In the genomic region with DNA sequence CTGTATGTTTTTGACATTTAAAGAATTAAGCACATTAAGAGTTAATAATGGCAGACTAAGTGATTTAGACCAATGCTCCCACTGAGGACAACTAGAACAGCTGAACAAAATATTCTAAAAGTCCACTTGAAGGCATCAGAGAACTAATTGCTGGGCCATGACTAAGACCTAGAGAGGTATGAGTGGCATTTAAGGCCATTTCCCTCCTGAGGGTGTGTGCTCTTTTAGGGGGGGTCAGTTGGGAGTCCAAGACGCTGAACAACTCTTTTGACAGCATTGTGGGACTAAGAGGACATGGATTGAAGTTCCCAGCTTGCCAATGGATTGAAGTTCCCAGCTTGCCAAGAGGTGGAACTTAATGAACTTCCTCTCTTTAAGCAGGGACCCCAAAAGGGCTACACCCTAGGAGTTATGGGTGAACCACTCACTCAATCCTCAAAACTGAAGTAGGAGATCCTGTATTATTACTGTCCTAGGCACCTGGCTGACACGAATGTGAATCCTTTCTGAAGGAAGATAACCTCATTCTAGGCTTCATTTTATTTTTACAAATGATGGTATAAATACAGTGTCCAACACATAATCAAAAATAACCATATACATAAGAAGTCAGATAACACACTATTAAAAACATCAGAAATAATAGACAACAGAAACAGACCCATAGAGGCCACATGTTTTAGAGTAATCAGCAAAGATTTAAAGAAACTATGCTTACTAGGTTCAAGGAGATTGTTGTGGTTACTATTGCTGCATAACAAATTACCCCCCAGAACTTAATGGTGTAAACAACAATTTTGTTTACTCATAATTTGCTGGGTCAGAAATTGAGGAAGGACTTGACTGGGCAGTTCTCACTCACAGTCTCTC, we compare ENCODE assay signal across 20 cellular contexts.
DNase-seq lines count a peak whose midpoint lies in the region; ATAC-seq and TF ChIP-seq lines count a peak whose summit lies in the region.
"Had no signal": no experiment of that assay in that cellular context is flagged by ENCODE, and none has a peak within 500 bp of the region (broad histone marks: within the 10 kb centered on the region; RNA-seq: fewer than 3 reads in every experiment).

No MANE protein-coding gene starts in this region.

- no peaks in the 10 kb centered on the region for H3K4me1 ChIP-seq in upper lobe of right lung
- H3K4me1 ChIP-seq: foreskin keratinocyte, suprapubic skin had no signal

- intact Hi-C loops in upper lobe of right lung (cut with DNase I) = no loop called here

- peak; percentile 80 for DNase-seq in EH (ENCODE audit: low read depth)
- peak; percentile 35 for DNase-seq in LHCN-M2 (ENCODE audit: low read depth)
- peak; percentile 24 for DNase-seq in fibroblast of the aortic adventitia (ENCODE audit: low read depth)
- DNase-seq in upper lobe of right lung = no peak
- DNase-seq in NCI-H2107 (lab: John Stamatoyannopoulos, UW) = no peak
- DNase-seq: activated CD4-positive, alpha-beta memory T cell treated with anti-CD3 and anti-CD28 coated beads for 36 hours; activated CD4-positive, CD25-positive, alpha-beta regulatory T cell; activated gamma-delta T cell treated with Interleukin-2 at 50 U/mL for 16 hours; foreskin keratinocyte; hypothalamus; NCI-H187; NCI-H774; small intestine; stimulated activated CD4-positive, alpha-beta T cell treated with anti-CD3 and anti-CD28 coated beads, Interleukin-2, amount 100 ng/mL, for 24 hours; T1000 had no signal

- no peaks in the 10 kb centered on the region for H3K27me3 ChIP-seq in upper lobe of right lung
- H3K27me3 ChIP-seq: BLaER1, foreskin keratinocyte, suprapubic skin had no signal

- TF ChIP-seq CTCF in fibroblast of the aortic adventitia (IDR thresholded peaks at IDR 0.05; ENCODE audit: insufficient read depth, low read length) = no peak
- TF ChIP-seq CTCF in upper lobe of right lung (IDR thresholded peaks at IDR 0.05) = no peak

- H3K4me3 ChIP-seq in fibroblast of the aortic adventitia (ENCODE audit: low read depth, low read length) (no peak overlapping the region), upper lobe of right lung (no peak overlapping the region)
- H3K4me3 ChIP-seq: BLaER1, suprapubic skin had no signal

- no peaks in the 10 kb centered on the region for H3K36me3 ChIP-seq in upper lobe of right lung
- H3K36me3 ChIP-seq: BLaER1, suprapubic skin had no signal

- no peaks in the 10 kb centered on the region for H3K9me3 ChIP-seq in upper lobe of right lung

- no peak overlapping the region for H3K27ac ChIP-seq in upper lobe of right lung
- H3K27ac ChIP-seq: BLaER1, foreskin keratinocyte, suprapubic skin had no signal

- ATAC-seq in upper lobe of right lung (peak; percentile 71), HG02938 (IDR thresholded peaks at IDR 0.05; ENCODE audit: unreplicated experiment) (no peak), GM18858 (IDR thresholded peaks at IDR 0.05; ENCODE audit: unreplicated experiment) (no peak)
- ATAC-seq: foreskin keratinocyte; stimulated activated effector memory CD8-positive, alpha-beta T cell treated with anti-CD3 and anti-CD28 coated beads, Interleukin-12 subunit alpha, Interleukin-12 subunit beta, amount 100 ng/mL, for 72 hours had no signal

Comparison
In these comparisons a context has a peak if more than half of its experiments do, and no peak if none do; other contexts are left out.
1. DNase-seq: peak in EH (single experiment), LHCN-M2 (single experiment) and fibroblast of the aortic adventitia (single experiment); none in upper lobe of right lung (single experiment) and NCI-H2107 (single experiment).